ENCODE assay signal across 8 cellular contexts in genomic region chr14:61620130-61620946, GRCh38.
DNase-seq lines count a peak whose midpoint lies in the region; ATAC-seq lines count a peak whose summit lies in the region.

No MANE protein-coding gene starts in this region.

- DNase-seq in stimulated activated naive CD4-positive, alpha-beta T cell treated with Interleukin-2 at 50 U/mL for 16 hours (lab: John Stamatoyannopoulos, UW) = peak; percentile 41
- no peak for DNase-seq in stimulated activated naive CD4-positive, alpha-beta T cell (lab: John Stamatoyannopoulos, UW)
- DNase-seq in Karpas-422 (no peak), fibroblast of peridontal ligament (ENCODE audit: extremely low read depth) (peak; percentile 95), stromal cell of bone marrow (ENCODE audit: low read depth) (peak; percentile 88), GOT3 (lab: John Stamatoyannopoulos, UW) (no peak), NCI-H345 treated with DMSO at 0.1 percent for 48 hours (lab: John Stamatoyannopoulos, UW; ENCODE audit: unreplicated experiment) (no peak)
- DNase-seq in effector memory CD8-positive, alpha-beta T cell = no peak

- H3K4me3 ChIP-seq in Karpas-422 (ENCODE audit: low read length) = no peak overlapping the region

- H3K36me3 Mint-ChIP-seq in effector memory CD8-positive, alpha-beta T cell (ENCODE audit: insufficient read depth) = no peaks in the 10 kb centered on the region

- H3K27ac Mint-ChIP-seq in effector memory CD8-positive, alpha-beta T cell = no peak overlapping the region

- H3K4me1 Mint-ChIP-seq in effector memory CD8-positive, alpha-beta T cell (ENCODE audit: low read depth in 2 of 2) = peaks cover 0 to 2% of the 10 kb centered on the region in 2 donors

- no peaks in the 10 kb centered on the region for H3K27me3 ChIP-seq in Karpas-422 (ENCODE audit: low read length)

- H3K9me3 Mint-ChIP-seq in effector memory CD8-positive, alpha-beta T cell = no peaks in the 10 kb centered on the region

- no peaks in the 10 kb centered on the region for H3K79me2 ChIP-seq in Karpas-422 (ENCODE audit: low read length)

- no peaks in the 10 kb centered on the region for H3K9me3 ChIP-seq in Karpas-422 (ENCODE audit: low read length)

- H3K4me3 Mint-ChIP-seq in effector memory CD8-positive, alpha-beta T cell = no peak overlapping the region

- no peak for ATAC-seq in effector memory CD8-positive, alpha-beta T cell (replicated peaks)

- peaks cover 0 to 6% of the 10 kb centered on the region in 2 donors for H3K27me3 Mint-ChIP-seq in effector memory CD8-positive, alpha-beta T cell

- H3K9me2 ChIP-seq in Karpas-422 (replicated peaks; ENCODE audit: insufficient read depth, low read length) = no peaks in the 10 kb centered on the region

- no peak overlapping the region for H3K9ac ChIP-seq in Karpas-422 (ENCODE audit: low read length)

- 0 out of 2 replicates have a peak overlapping the region, but pooled peaks have one; percentile 34 for H2AFZ ChIP-seq in Karpas-422 (ENCODE audit: low read length)

- H3K27ac ChIP-seq in Karpas-422 (ENCODE audit: low read length) = no peak overlapping the region

- no peaks in the 10 kb centered on the region for H3K4me1 ChIP-seq in Karpas-422 (ENCODE audit: low read length)

- no peaks in the 10 kb centered on the region for H4K20me1 ChIP-seq in Karpas-422 (ENCODE audit: insufficient read depth, low read depth, low read length)

- H3K36me3 ChIP-seq in Karpas-422 (ENCODE audit: insufficient read depth, low read length) = no peaks in the 10 kb centered on the region

- no peak overlapping the region for H3K4me2 ChIP-seq in Karpas-422 (ENCODE audit: low read depth, low read length, poor library complexity, severe bottlenecking)

Comparison
In these comparisons a context has a peak if more than half of its experiments do, and no peak if none do; other contexts are left out.
1. DNase-seq: peak in stimulated activated naive CD4-positive, alpha-beta T cell treated with Interleukin-2 at 50 U/mL for 16 hours (single experiment), fibroblast of peridontal ligament (single experiment) and stromal cell of bone marrow (single experiment); none in stimulated activated naive CD4-positive, alpha-beta T cell (0 of 6), Karpas-422 (single experiment), effector memory CD8-positive, alpha-beta T cell (0 of 3), GOT3 (single experiment) and NCI-H345 treated with DMSO at 0.1 percent for 48 hours (single experiment).